Comparison of ENCODE assay signal across 5 cellular contexts in genomic region chr11:59445624-59446023, GRCh38. TPM values are rescaled to one million over a fixed set of nuclear protein-coding genes. Genes with fewer than 3 reads are reported as not detected.
"Had no signal": no experiment of that assay in that cellular context is flagged by ENCODE, and none has a peak within 500 bp of the region (broad histone marks: within the 10 kb centered on the region; RNA-seq: fewer than 3 reads in every experiment).

No MANE protein-coding gene starts in this region.

RNA-seq across cellular contexts. Expression of gene OR5A1, which starts 9.4 kb away (rescaled TPM):
- total RNA-seq: HepG2, HT-29, HT1080, IMR-90, K562 had no signal

RNA-seq across cellular contexts. Expression of gene OR4D6, which starts 11.1 kb away (rescaled TPM):
- total RNA-seq: HepG2, HT-29, HT1080, IMR-90, K562 had no signal

RNA-seq across cellular contexts. Expression of gene OR5A2, which starts 19.4 kb away (rescaled TPM):
- total RNA-seq: HepG2, HT-29, HT1080, IMR-90, K562 had no signal

RNA-seq across cellular contexts. Expression of gene OR4D10, which starts 27.5 kb away (rescaled TPM):
- total RNA-seq: HepG2, HT-29, HT1080, IMR-90, K562 had no signal

RNA-seq across cellular contexts. Expression of gene OR4D11, which starts 57.8 kb away (rescaled TPM):
- total RNA-seq: HepG2, HT-29, HT1080, IMR-90, K562 had no signal
